15 cellular contexts compared by ENCODE assay signal in the genomic region with DNA sequence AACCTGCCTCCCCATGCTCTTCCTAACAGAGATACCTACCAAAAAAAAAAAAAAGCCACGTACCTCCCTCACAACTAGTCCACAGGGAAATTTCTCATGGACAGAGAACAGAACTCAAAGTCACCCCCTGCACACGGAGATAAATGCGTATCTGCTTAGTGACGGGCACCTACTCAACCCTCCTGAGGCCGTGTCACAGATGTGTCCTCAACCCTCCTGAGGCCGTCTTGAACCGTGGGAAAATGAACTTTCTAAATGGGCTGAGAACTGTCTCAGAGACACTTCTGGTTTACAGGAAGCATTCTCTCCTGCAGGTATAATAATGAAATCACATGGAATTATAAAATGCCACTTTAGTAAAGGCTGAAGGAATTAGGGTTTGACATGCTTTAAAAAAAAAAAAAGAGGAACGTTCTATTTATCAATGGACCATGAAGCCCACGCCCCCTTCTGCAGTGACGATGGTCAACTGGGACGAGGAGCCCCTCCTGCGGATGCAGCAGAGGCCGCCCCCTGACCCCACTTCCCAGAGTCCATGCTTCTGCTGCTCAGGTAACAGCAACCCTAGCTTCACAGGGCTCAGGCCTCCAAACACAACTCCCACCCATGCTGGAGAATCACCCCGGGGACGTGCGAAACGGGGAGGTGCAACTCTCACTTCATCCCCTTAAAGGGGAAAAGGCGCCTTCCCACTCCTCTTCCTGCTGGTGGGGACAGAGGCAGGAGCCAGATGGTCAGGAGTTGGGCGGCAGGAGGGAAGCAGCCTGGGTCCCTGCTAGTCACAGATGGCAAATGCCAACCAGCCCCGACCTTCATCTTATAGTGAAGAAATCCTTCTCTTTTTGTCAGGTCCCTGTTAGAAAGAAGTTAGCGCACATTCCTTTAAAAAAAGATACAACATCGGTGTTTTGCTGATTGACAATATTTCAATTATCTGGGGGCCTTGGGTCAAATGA.
DNase-seq lines count a peak whose midpoint lies in the region; ATAC-seq, FAIRE-seq and TF ChIP-seq lines count a peak whose summit lies in the region.
"Had no signal": no experiment of that assay in that cellular context is flagged by ENCODE, and none has a peak within 500 bp of the region (broad histone marks: within the 10 kb centered on the region; RNA-seq: fewer than 3 reads in every experiment).

No MANE protein-coding gene starts in this region.

- no peak for TF ChIP-seq CTCF in DOHH2 (IDR thresholded peaks at IDR 0.05; ENCODE audit: low read depth, low read length, poor library complexity, severe bottlenecking)
- no peak for TF ChIP-seq CTCF in brain (conservative IDR thresholded peaks at IDR 0.05)
- no peak for TF ChIP-seq CTCF in pancreas (IDR thresholded peaks at IDR 0.05)

- no peaks in the 10 kb centered on the region for H4K20me1 ChIP-seq in DOHH2 (ENCODE audit: control insufficient read depth, insufficient read depth, low read depth, low read length)

- H3F3A ChIP-seq in DOHH2 (ENCODE audit: control insufficient read depth, insufficient read depth) = no peaks in the 10 kb centered on the region

- H3K79me2 ChIP-seq in DOHH2 (ENCODE audit: control insufficient read depth, low read length) = no peaks in the 10 kb centered on the region; the same call in 1 of the 2 replicates

- peaks cover 75% of the 10 kb centered on the region for H3K4me1 Mint-ChIP-seq in brain

- 67 to 68% methylated on average over 22 of the region's 22 CpGs for WGBS in pancreas, 2 donors

- H3K9me2 ChIP-seq in DOHH2 (replicated peaks; ENCODE audit: control insufficient read depth, low read length) = no peaks in the 10 kb centered on the region
- H3K9me2 ChIP-seq: SK-N-SH had no signal

- H3K9me3 Mint-ChIP-seq in brain = peaks cover 0 to 2% (median 0%) of the 10 kb centered on the region in 5 experiments

- H3K27ac ChIP-seq in DOHH2 (ENCODE audit: low read depth, low read length) (no peak overlapping the region), pancreas (peak overlapping the region in 3 of 4 donors; percentile 28 to 41 (median 39))
- H3K27ac ChIP-seq: 22Rv1, Peyer's patch had no signal

- peak overlapping the region in 3 of 5 experiments; percentile 8 to 55 (median 45) for H3K27ac Mint-ChIP-seq in brain

- H3K36me3 ChIP-seq in DOHH2 (ENCODE audit: control insufficient read depth, low read length) (no peaks in the 10 kb centered on the region), pancreas (no peaks in the 10 kb centered on the region)
- H3K36me3 ChIP-seq: Peyer's patch had no signal

- intact Hi-C loops in pancreas (cut with DNase I) = no loop called here

- H3K27me3 Mint-ChIP-seq in brain = no peaks in the 10 kb centered on the region

- H3K4me2 ChIP-seq in DOHH2 (ENCODE audit: low read length) = peak overlapping the region; percentile 42
- H3K4me2 ChIP-seq: SK-N-SH had no signal

- DNase-seq in DMS 273 (lab: John Stamatoyannopoulos, UW; ENCODE audit: unreplicated experiment) (peak; percentile 56), DMS 273 treated with DMSO at 0.1 percent for 48 hours (lab: John Stamatoyannopoulos, UW) (no peak), pancreas (peak in 1 of 6 donors; percentile 35), H4 (ENCODE audit: low spot score) (no peak)
- DNase-seq: EL, NCI-H2081 treated with DMSO at 0.1 percent for 48 hours, NCI-H226, Right ventricle myocardium superior, SK-N-SH had no signal

- no peak overlapping the region for H3K4me3 Mint-ChIP-seq in brain

- FAIRE-seq in pancreas (lab: Jason Lieb, UNC) = no peak

- ATAC-seq in pancreas (peak; percentile 9 to 49 (median 32)), HG02571 (IDR thresholded peaks at IDR 0.05; ENCODE audit: unreplicated experiment) (no peak), HG03565 (IDR thresholded peaks at IDR 0.05; ENCODE audit: unreplicated experiment) (no peak)

- no peaks in the 10 kb centered on the region for H3K9me3 ChIP-seq in DOHH2 (ENCODE audit: control insufficient read depth, insufficient read depth, low read length)
- H3K9me3 ChIP-seq in pancreas = no peaks in the 10 kb centered on the region
- H3K9me3 ChIP-seq: Peyer's patch, SK-N-SH had no signal

- H3K4me1 ChIP-seq in DOHH2 (ENCODE audit: control insufficient read depth, low read length) = peaks cover 45% of the 10 kb centered on the region
- peaks cover 0 to 13% (median 9%) of the 10 kb centered on the region in 3 donors for H3K4me1 ChIP-seq in pancreas
- H3K4me1 ChIP-seq: Peyer's patch had no signal

- peaks cover 14% of the 10 kb centered on the region for H3K36me3 Mint-ChIP-seq in brain

- H3K4me3 ChIP-seq in DOHH2 (ENCODE audit: low read length) (no peak overlapping the region), pancreas (no peak overlapping the region)
- H3K4me3 ChIP-seq: Peyer's patch had no signal

- no peaks in the 10 kb centered on the region for H3K27me3 ChIP-seq in DOHH2 (ENCODE audit: control insufficient read depth, low read length)
- H3K27me3 ChIP-seq in pancreas = no peaks in the 10 kb centered on the region
- H3K27me3 ChIP-seq: Peyer's patch had no signal

Comparison
In these comparisons a context has a peak if more than half of its experiments do, and no peak if none do; other contexts are left out.
1. ATAC-seq: peak in pancreas (4 of 4); none in HG02571 (single experiment) and HG03565 (single experiment).